ENCODE assay signal across 1 cellular context in the genomic region with DNA sequence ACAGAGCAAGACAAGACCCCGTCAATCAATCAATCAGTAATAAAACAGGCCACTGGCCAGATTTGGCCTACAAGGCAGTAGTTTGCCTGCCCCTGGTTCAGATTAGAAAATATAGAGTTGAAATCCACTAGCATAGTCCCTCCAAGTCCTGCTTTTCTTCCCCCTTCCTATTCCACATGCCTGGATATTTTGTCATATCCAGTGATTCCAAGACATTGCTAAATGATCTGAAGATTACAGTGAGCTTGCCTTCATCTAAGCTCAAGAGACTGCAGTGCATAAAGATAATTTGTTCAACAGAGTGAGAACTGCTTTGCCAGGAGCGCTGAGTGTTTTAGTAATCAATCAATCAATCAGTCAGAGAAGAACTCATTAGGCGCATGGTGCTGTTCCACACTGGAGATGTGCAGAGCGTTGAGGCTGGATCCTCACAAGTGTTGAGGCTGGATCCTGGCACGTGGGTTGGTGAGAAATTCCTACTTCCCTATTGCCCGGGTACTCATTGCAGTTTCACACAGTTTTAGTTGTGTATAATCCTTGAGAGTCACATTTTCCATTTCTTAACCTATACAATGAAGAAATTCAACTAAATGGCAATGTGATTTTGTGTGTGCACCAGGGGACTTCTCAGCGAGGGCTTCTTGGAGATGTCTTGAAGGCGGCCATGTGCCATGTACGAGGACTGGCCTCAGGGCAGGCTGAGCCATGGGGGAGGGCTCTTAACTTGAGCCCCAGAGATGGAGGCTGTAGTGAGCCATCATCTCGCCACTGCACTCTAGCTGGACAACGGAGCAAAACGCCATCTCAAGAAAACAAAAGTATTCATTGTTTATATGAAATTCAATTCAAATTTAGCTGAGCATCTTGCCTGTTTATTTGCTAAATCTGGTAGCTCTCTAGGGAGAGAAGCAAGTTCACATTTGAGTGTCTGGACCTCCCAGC.
TF ChIP-seq lines count a peak whose summit lies in the region.

No MANE protein-coding gene starts in this region.

TF ChIP-seq in HEK293, 187 proteins besides CTCF, POLR2A, EP300 and RAD21 (continued from another document):
- no peak for TF ChIP-seq ZBTB8A (tag by site-specific recombination; IDR thresholded peaks at IDR 0.05)
- peak; percentile 96 for TF ChIP-seq ZBTB17 (tag by site-specific recombination; IDR thresholded peaks at IDR 0.05)
- TF ChIP-seq, protein P1, sequence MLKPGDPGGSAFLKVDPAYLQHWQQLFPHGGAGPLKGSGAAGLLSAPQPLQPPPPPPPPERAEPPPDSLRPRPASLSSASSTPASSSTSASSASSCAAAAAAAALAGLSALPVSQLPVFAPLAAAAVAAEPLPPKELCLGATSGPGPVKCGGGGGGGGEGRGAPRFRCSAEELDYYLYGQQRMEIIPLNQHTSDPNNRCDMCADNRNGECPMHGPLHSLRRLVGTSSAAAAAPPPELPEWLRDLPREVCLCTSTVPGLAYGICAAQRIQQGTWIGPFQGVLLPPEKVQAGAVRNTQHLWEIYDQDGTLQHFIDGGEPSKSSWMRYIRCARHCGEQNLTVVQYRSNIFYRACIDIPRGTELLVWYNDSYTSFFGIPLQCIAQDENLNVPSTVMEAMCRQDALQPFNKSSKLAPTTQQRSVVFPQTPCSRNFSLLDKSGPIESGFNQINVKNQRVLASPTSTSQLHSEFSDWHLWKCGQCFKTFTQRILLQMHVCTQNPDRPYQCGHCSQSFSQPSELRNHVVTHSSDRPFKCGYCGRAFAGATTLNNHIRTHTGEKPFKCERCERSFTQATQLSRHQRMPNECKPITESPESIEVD (tag by site-specific recombination; IDR thresholded peaks at IDR 0.05), result no peak
- no peak for TF ChIP-seq ZNF791 (tag by site-specific recombination; IDR thresholded peaks at IDR 0.05)
- TF ChIP-seq ZNF645 (tag by site-specific recombination; IDR thresholded peaks at IDR 0.05), result no peak
